22 cellular contexts compared by ENCODE assay signal in genomic region chr4:106893903-106894302, GRCh38.
DNase-seq lines count a peak whose midpoint lies in the region; ATAC-seq lines count a peak whose summit lies in the region.
"Had no signal": no experiment of that assay in that cellular context is flagged by ENCODE, and none has a peak within 500 bp of the region (broad histone marks: within the 10 kb centered on the region; RNA-seq: fewer than 3 reads in every experiment).

No MANE protein-coding gene starts in this region.

- H3K36me3 ChIP-seq in trophoblast cell (ENCODE audit: control insufficient read depth in 1 of 2, insufficient read depth in 2 of 2, low read length in 2 of 2), result no peaks in the 10 kb centered on the region

- no peak overlapping the region for H3K23ac ChIP-seq in trophoblast cell (ENCODE audit: low read length)

- H3K4ac ChIP-seq in trophoblast cell (ENCODE audit: low read depth, low read length), result no peak overlapping the region

- no peaks in the 10 kb centered on the region for H3K79me2 ChIP-seq in trophoblast cell (ENCODE audit: control insufficient read depth, insufficient read depth, low read length, poor library complexity)

- no peak for ATAC-seq in right cardiac atrium
- ATAC-seq in left cardiac atrium, result no peak
- ATAC-seq in activated CD4-positive, CD25-positive, alpha-beta regulatory T cell treated with anti-CD3 and anti-CD28 coated beads, Interleukin-2, amount 50 U/mL, for 24 hours, result no peak
- ATAC-seq: HCT116 had no signal

- H3K14ac ChIP-seq in trophoblast cell (ENCODE audit: low read length), result no peak overlapping the region

- no peak overlapping the region for H2BK5ac ChIP-seq in trophoblast cell (ENCODE audit: low read depth, low read length, poor library complexity)

- H4K8ac ChIP-seq in trophoblast cell (ENCODE audit: low read depth, low read length), result no peak overlapping the region

- H3K9ac ChIP-seq in trophoblast cell (ENCODE audit: low read length), result no peak overlapping the region
- H3K9ac ChIP-seq: SK-N-SH had no signal

- H3K4me1 ChIP-seq in right cardiac atrium (ENCODE audit: control insufficient read depth, insufficient read depth, low read length) (no peaks in the 10 kb centered on the region), trophoblast cell (ENCODE audit: control insufficient read depth in 1 of 2, insufficient read depth in 2 of 2, low read length in 2 of 2) (no peaks in the 10 kb centered on the region)

- H4K12ac ChIP-seq in trophoblast cell (ENCODE audit: low read depth, low read length), result no peak overlapping the region

- no peak overlapping the region for H2BK12ac ChIP-seq in trophoblast cell (ENCODE audit: low read length)

- peak in 2 of 3 donors; percentile 28 to 32 for DNase-seq in right cardiac atrium
- DNase-seq in left cardiac atrium, result no peak
- DNase-seq in fibroblast of gingiva (ENCODE audit: low read depth), result peak; percentile 6
- DNase-seq in trophoblast cell, result no peak
- no peak for DNase-seq in cerebellum (ENCODE audit: low spot score)
- DNase-seq in SKM-1 treated with dmso at 0.1 percent for 144 hours (lab: John Stamatoyannopoulos, UW; ENCODE audit: unreplicated experiment), result no peak
- DNase-seq in T-helper 9 cell, result no peak
- DNase-seq: 8988T, ACHN, GOT3, Karpas-422, MV-4-11, NCI-H1105, NCI-H1436 treated with DMSO at 0.1 percent for 48 hours, NCI-H187 treated with DMSO at 0.1 percent for 48 hours, NCI-H2107, NCI-H446, NCI-H524 treated with DMSO at 0.1 percent for 48 hours, NCI-H774, SK-N-SH had no signal

- intact Hi-C loops in right cardiac atrium (cut with DNase I), result no loop called here
- intact Hi-C loops in left cardiac atrium (cut with DNase I), result no loop called here

- no peak overlapping the region for H3K18ac ChIP-seq in trophoblast cell (ENCODE audit: low read length)

- no peaks in the 10 kb centered on the region for H3K79me1 ChIP-seq in trophoblast cell (ENCODE audit: low read length)

- no peak overlapping the region for H3K4me2 ChIP-seq in trophoblast cell (ENCODE audit: low read length)
- H3K4me2 ChIP-seq: SK-N-SH had no signal

- H2AFZ ChIP-seq in trophoblast cell (ENCODE audit: insufficient read depth, low read length, poor library complexity), result no peak overlapping the region

- H3K27me3 ChIP-seq in right cardiac atrium (ENCODE audit: control insufficient read depth, insufficient read depth) (no peaks in the 10 kb centered on the region), trophoblast cell (ENCODE audit: insufficient read depth, low read length) (no peaks in the 10 kb centered on the region)

- H4K91ac ChIP-seq in trophoblast cell (ENCODE audit: low read depth, low read length), result no peak overlapping the region

- no peak overlapping the region for H2BK120ac ChIP-seq in trophoblast cell (ENCODE audit: insufficient read depth, low read length, poor library complexity)

- H3K9me3 ChIP-seq in right cardiac atrium (ENCODE audit: control insufficient read depth, low read length) (no peaks in the 10 kb centered on the region), trophoblast cell (ENCODE audit: insufficient read depth, low read depth, low read length) (peaks cover 2% of the 10 kb centered on the region)
- H3K9me3 ChIP-seq: SK-N-SH had no signal

- H3K4me3 ChIP-seq in right cardiac atrium (ENCODE audit: low read length), result no peak overlapping the region
- peak overlapping the region; percentile 35 for H3K4me3 ChIP-seq in trophoblast cell (ENCODE audit: low read depth, low read length)

- no peak overlapping the region for H2AK5ac ChIP-seq in trophoblast cell (ENCODE audit: low read length)

- H3K27ac ChIP-seq in right cardiac atrium (ENCODE audit: low read length), result no peak overlapping the region
- no peak overlapping the region for H3K27ac ChIP-seq in trophoblast cell (ENCODE audit: low read depth, low read length)

- WGBS in right cardiac atrium, result 49% methylated on average over 3 of the region's 3 CpGs
- no CpG with 5 or more reads among the region's 3 CpGs for WGBS in trophoblast cell (ENCODE audit: extremely low coverage, insufficient coverage, insufficient read length)

Comparison
In these comparisons a context has a peak if more than half of its experiments do, and no peak if none do; other contexts are left out.
1. DNase-seq: peak in right cardiac atrium (2 of 3) and fibroblast of gingiva (single experiment); none in left cardiac atrium (single experiment), trophoblast cell (0 of 2), cerebellum (single experiment), SKM-1 treated with dmso at 0.1 percent for 144 hours (single experiment) and T-helper 9 cell (single experiment).